12 cellular contexts compared by ENCODE assay signal in the genomic region with DNA sequence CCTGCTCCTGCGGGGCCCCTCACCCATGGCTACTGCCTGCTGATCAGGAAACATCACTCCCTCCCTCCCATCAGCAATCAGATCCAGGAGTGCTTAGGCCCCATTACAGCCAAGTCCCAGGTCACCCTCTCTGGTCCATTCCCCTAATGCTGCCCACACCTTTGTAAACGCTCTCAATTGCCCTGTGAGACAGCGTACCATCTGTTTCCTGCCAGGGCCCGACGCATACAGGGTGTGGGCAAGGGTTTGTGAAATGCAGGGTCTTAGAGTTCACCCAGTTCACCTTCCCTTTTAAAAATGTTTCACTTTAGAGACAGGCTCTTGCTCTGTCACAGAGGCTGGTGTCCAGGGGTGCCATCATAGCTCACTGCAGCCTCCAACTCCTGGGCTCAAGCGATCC. TPM values are rescaled to one million over a fixed set of nuclear protein-coding genes. Genes with fewer than 3 reads are reported as not detected.
"Had no signal": no experiment of that assay in that cellular context is flagged by ENCODE, and none has a peak within 500 bp of the region (broad histone marks: within the 10 kb centered on the region; RNA-seq: fewer than 3 reads in every experiment).

No MANE protein-coding gene starts in this region.

RNA-seq across cellular contexts. Expression of gene SPDYE2, which starts 15.8 kb away (rescaled TPM):
- total RNA-seq: activated CD4-positive, alpha-beta memory T cell treated with anti-CD3 and anti-CD28 coated beads for 36 hours; activated naive CD4-positive, alpha-beta T cell treated with anti-CD3 and anti-CD28 coated beads for 36 hours; activated naive CD8-positive, alpha-beta T cell treated with anti-CD3 and anti-CD28 coated beads for 36 hours; activated T-helper 1 cell treated with anti-CD3 and anti-CD28 coated beads, Interleukin-12 subunit alpha, Interleukin-12 subunit beta, Interleukin-2, Interleukin-4 antibody, amounts not matched to agents 30 ng/mL and 10 ng/mL and 1 ng/mL, durations not matched to agents 14 hours and 24 hours and 36 hours; activated T-helper 2 cell treated with anti-CD3 and anti-CD28 coated beads, Interferon-gamma antibody, Interleukin-2, Interleukin-4, amounts not matched to agents 10 μg/mL and 5 μg/mL and 100 μg/mL, durations not matched to agents 14 hours and 24 hours and 36 hours; aorta; body of pancreas; chondrocyte; dermis microvascular lymphatic vessel endothelial cell; esophagus muscularis mucosa; foreskin keratinocyte; gastrocnemius medialis had no signal
- polyA plus RNA-seq: aorta, foreskin keratinocyte had no signal
